ENCODE assay signal across 14 cellular contexts in genomic region chr1:150420560-150421265, GRCh38. TPM values are rescaled to one million over a fixed set of nuclear protein-coding genes. Genes with fewer than 3 reads are reported as not detected.
DNase-seq lines count a peak whose midpoint lies in the region; ATAC-seq and TF ChIP-seq lines count a peak whose summit lies in the region.
"Had no signal": no experiment of that assay in that cellular context is flagged by ENCODE, and none has a peak within 500 bp of the region (broad histone marks: within the 10 kb centered on the region; RNA-seq: fewer than 3 reads in every experiment).

No MANE protein-coding gene starts in this region.

- no peak for ATAC-seq in naive thymus-derived CD8-positive, alpha-beta T cell
- no peak for ATAC-seq in natural killer cell treated with Interleukin-12 subunit alpha and Interleukin-12 subunit beta and Interleukin-15 and Interleukin-18, amount 100 ng/mL, for 72 hours
- ATAC-seq: activated CD8-positive, alpha-beta T cell treated with anti-CD3 and anti-CD28 coated beads, Interleukin-2, amount 10 ng/mL, durations not matched to agents 7 days and 5 days; mucosa of descending colon; right cardiac atrium had no signal

- H3K27ac Mint-ChIP-seq in naive thymus-derived CD8-positive, alpha-beta T cell, result peak overlapping the region in 4 of 10 donors; percentile 4 to 63 (median 30)
- H3K27ac Mint-ChIP-seq in natural killer cell treated with Interleukin-12 subunit alpha and Interleukin-12 subunit beta and Interleukin-15 and Interleukin-18, amount 100 ng/mL, for 72 hours, result peak overlapping the region in 1 of 2 donors; percentile 67
- H3K27ac Mint-ChIP-seq: activated CD8-positive, alpha-beta T cell treated with anti-CD3 and anti-CD28 coated beads, Interleukin-2, amount 10 ng/mL, durations not matched to agents 7 days and 5 days had no signal

- POLR2A ChIA-PET in naive thymus-derived CD8-positive, alpha-beta T cell (lab: Charles Lee), result no interaction called here

- H3K4me1 Mint-ChIP-seq in naive thymus-derived CD8-positive, alpha-beta T cell, result peaks cover 12 to 27% (median 17%) of the 10 kb centered on the region in 4 donors
- H3K4me1 Mint-ChIP-seq in natural killer cell treated with Interleukin-12 subunit alpha and Interleukin-12 subunit beta and Interleukin-15 and Interleukin-18, amount 100 ng/mL, for 72 hours (ENCODE audit: low read depth in 2 of 2), result peaks cover 14 to 21% of the 10 kb centered on the region in 2 donors

- no peak overlapping the region for H3K4me3 Mint-ChIP-seq in naive thymus-derived CD8-positive, alpha-beta T cell
- H3K4me3 Mint-ChIP-seq in natural killer cell treated with Interleukin-12 subunit alpha and Interleukin-12 subunit beta and Interleukin-15 and Interleukin-18, amount 100 ng/mL, for 72 hours, result no peak overlapping the region
- H3K4me3 Mint-ChIP-seq: activated CD8-positive, alpha-beta T cell treated with anti-CD3 and anti-CD28 coated beads, Interleukin-2, amount 10 ng/mL, durations not matched to agents 7 days and 5 days had no signal

- no peak for TF ChIP-seq RAD21 in Ishikawa (IDR thresholded peaks at IDR 0.05; ENCODE audit: low read depth)

- no peaks in the 10 kb centered on the region for H3K27me3 Mint-ChIP-seq in naive thymus-derived CD8-positive, alpha-beta T cell
- no peaks in the 10 kb centered on the region for H3K27me3 Mint-ChIP-seq in natural killer cell treated with Interleukin-12 subunit alpha and Interleukin-12 subunit beta and Interleukin-15 and Interleukin-18, amount 100 ng/mL, for 72 hours

- peaks cover 0 to 68% (median 4%) of the 10 kb centered on the region in 3 donors for H3K36me3 Mint-ChIP-seq in naive thymus-derived CD8-positive, alpha-beta T cell
- peaks cover 7% of the 10 kb centered on the region for H3K36me3 Mint-ChIP-seq in natural killer cell treated with Interleukin-12 subunit alpha and Interleukin-12 subunit beta and Interleukin-15 and Interleukin-18, amount 100 ng/mL, for 72 hours

- no peak for TF ChIP-seq EP300 in Ishikawa (IDR thresholded peaks at IDR 0.05; ENCODE audit: borderline replicate concordance)

- DNase-seq in Ammon's horn (ENCODE audit: low spot score) (peak; percentile 65), astrocyte of the hippocampus (ENCODE audit: low read depth, low spot score) (peak; percentile 81), medulla oblongata (ENCODE audit: extremely low spot score) (peak; percentile 76), GF-D8 (lab: John Stamatoyannopoulos, UW) (no peak), SHP77 (lab: John Stamatoyannopoulos, UW) (no peak)
- no peak for DNase-seq in naive thymus-derived CD8-positive, alpha-beta T cell
- no peak for DNase-seq in natural killer cell treated with Interleukin-12 subunit alpha and Interleukin-12 subunit beta and Interleukin-15 and Interleukin-18, amount 100 ng/mL, for 72 hours (ENCODE audit: low spot score)
- DNase-seq: activated CD8-positive, alpha-beta T cell treated with anti-CD3 and anti-CD28 coated beads, Interleukin-2, amount 10 ng/mL, durations not matched to agents 7 days and 5 days; activated naive CD4-positive, alpha-beta T cell treated with Interleukin-2 at 50 U/mL for 16 hours; colonic mucosa; mucosa of descending colon; NCI-H2171; right cardiac atrium had no signal

- H3K9me3 Mint-ChIP-seq in naive thymus-derived CD8-positive, alpha-beta T cell, result no peaks in the 10 kb centered on the region
- H3K9me3 Mint-ChIP-seq in natural killer cell treated with Interleukin-12 subunit alpha and Interleukin-12 subunit beta and Interleukin-15 and Interleukin-18, amount 100 ng/mL, for 72 hours, result no peaks in the 10 kb centered on the region

TF ChIP-seq in Ishikawa, 13 proteins besides CTCF, POLR2A, EP300 and RAD21:
- TF ChIP-seq TAF1 (IDR thresholded peaks at IDR 0.05; ENCODE audit: low read depth) (no peak), NFIC (IDR thresholded peaks at IDR 0.05) (peak; percentile 27; the same call in 1 of the 2 replicates)
TF ChIP-seq in Ishikawa: peak in this region for 1.

RNA-seq across cellular contexts. Expression of gene RPRD2, which starts 56.8 kb away (rescaled TPM):
- total RNA-seq in naive thymus-derived CD8-positive, alpha-beta T cell, result 10 to 100 TPM; 64.1 to 65.1 TPM
- 10 to 100 TPM; 22.5 to 40.5 (median 31.6) TPM for polyA plus RNA-seq in naive thymus-derived CD8-positive, alpha-beta T cell
- 10 to 100 TPM; 23.9 to 24.8 TPM for total RNA-seq in natural killer cell treated with Interleukin-12 subunit alpha and Interleukin-12 subunit beta and Interleukin-15 and Interleukin-18, amount 100 ng/mL, for 72 hours

Comparison
In these comparisons a context has a peak if more than half of its experiments do, and no peak if none do; other contexts are left out.
1. DNase-seq: peak in Ammon's horn (single experiment), astrocyte of the hippocampus (single experiment) and medulla oblongata (single experiment); none in GF-D8 (single experiment), SHP77 (0 of 2), naive thymus-derived CD8-positive, alpha-beta T cell (0 of 10) and natural killer cell treated with Interleukin-12 subunit alpha and Interleukin-12 subunit beta and Interleukin-15 and Interleukin-18, amount 100 ng/mL, for 72 hours (single experiment).